ENCODE assay signal across 8 cellular contexts in the genomic region with DNA sequence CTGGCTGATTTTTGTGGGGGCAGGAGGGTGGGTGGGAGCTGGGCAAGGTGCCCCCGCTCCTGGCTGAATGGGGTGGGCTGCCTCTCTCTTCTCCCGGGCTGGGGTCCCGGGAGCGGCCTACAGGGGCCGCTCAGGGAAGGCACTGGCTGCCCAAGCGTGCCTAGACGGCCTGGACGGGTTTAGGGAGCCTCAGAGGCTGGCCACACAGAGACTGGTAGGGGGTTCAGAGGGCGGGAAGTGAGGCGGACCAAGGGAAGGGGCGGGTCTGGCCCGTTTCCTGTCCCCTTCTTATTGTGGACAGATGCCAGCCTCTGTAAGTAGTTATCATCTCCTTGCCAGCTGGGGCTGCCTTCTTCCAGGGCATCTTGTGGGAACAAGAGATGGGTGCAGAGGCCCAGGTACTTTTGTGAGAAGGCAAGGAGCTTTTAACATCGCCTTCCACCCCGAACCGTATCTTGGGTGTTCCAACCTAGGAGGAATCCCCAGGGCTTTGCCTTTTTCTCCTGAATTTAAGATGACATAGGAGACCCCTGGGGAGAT. TPM values are rescaled to one million over a fixed set of nuclear protein-coding genes. Genes with fewer than 3 reads are reported as not detected.
DNase-seq lines count a peak whose midpoint lies in the region; ATAC-seq, FAIRE-seq and TF ChIP-seq lines count a peak whose summit lies in the region.

No MANE protein-coding gene starts in this region.

- H3K27me3 ChIP-seq in pancreas: no peaks in the 10 kb centered on the region

- H3K4me1 ChIP-seq in pancreas: peaks cover 0 to 15% (median 4%) of the 10 kb centered on the region in 3 donors

- peak; percentile 75 for DNase-seq in UCSD-AML1 (lab: John Stamatoyannopoulos, UW; ENCODE audit: unreplicated experiment)
- DNase-seq in fibroblast of villous mesenchyme (ENCODE audit: low read depth): no peak
- peak in 5 of 6 donors; percentile 24 to 62 (median 35) for DNase-seq in pancreas
- DNase-seq in NCI-H748 treated with DMSO at 0.1 percent for 48 hours (lab: John Stamatoyannopoulos, UW): no peak
- no peak for DNase-seq in NCI-H82 treated with DMSO at 0.1 percent for 48 hours (lab: John Stamatoyannopoulos, UW; ENCODE audit: unreplicated experiment)

- WGBS in pancreas, 2 donors: 29 to 42% methylated on average over 15 of the region's 15 CpGs

- peaks cover 0 to 9% (median 0%) of the 10 kb centered on the region in 3 donors for H3K36me3 ChIP-seq in pancreas

- H3K27ac ChIP-seq in pancreas: peak overlapping the region; percentile 1 to 81 (median 54)

- H3K4me3 ChIP-seq in fibroblast of villous mesenchyme (ENCODE audit: low read depth, low read length): peak overlapping the region; percentile 52
- H3K4me3 ChIP-seq in pancreas: peak overlapping the region; percentile 33 to 57 (median 45)

- FAIRE-seq in pancreas (lab: Jason Lieb, UNC): no peak

- no peaks in the 10 kb centered on the region for H3K9me3 ChIP-seq in pancreas

- ATAC-seq in GM18520 (IDR thresholded peaks at IDR 0.05; ENCODE audit: unreplicated experiment): peak; percentile 23
- ATAC-seq in HG02642 (IDR thresholded peaks at IDR 0.05; ENCODE audit: poor library complexity, unreplicated experiment): peak; percentile 49
- ATAC-seq in pancreas: peak; percentile 50 to 75 (median 69)
- ATAC-seq in GM18517 (IDR thresholded peaks at IDR 0.05; ENCODE audit: unreplicated experiment): no peak

- intact Hi-C loops in pancreas (cut with DNase I): no loop called here

- TF ChIP-seq CTCF in fibroblast of villous mesenchyme (IDR thresholded peaks at IDR 0.05; ENCODE audit: insufficient read depth, low read depth, low read length): no peak
- TF ChIP-seq CTCF in pancreas (IDR thresholded peaks at IDR 0.05): no peak

RNA-seq across cellular contexts. Expression of a gene that starts 0.4 kb away (rescaled TPM):
- total RNA-seq in fibroblast of villous mesenchyme (0.43 and 0.97 TPM in 2 replicates), pancreas (10 to 100 TPM in 2 of 6 donors, 1 to 10 TPM in 4; 8.4 to 17.3 (median 9.5) TPM)
- 10 to 100 TPM in 1 of 2 donors, 1 to 10 TPM in 1; 10.0 to 20.8 TPM for polyA plus RNA-seq in pancreas

RNA-seq across cellular contexts. Expression of a gene that starts 28.8 kb away (rescaled TPM):
- 15.5 and 18.6 TPM in 2 replicates for total RNA-seq in fibroblast of villous mesenchyme
- 10 to 100 TPM in 4 of 6 donors, 1 to 10 TPM in 2; 8.4 to 17.3 (median 12.0) TPM for total RNA-seq in pancreas
- polyA plus RNA-seq in pancreas: 10 to 100 TPM; 10.9 to 19.6 TPM

Comparison
In these comparisons a context has a peak if more than half of its experiments do, and no peak if none do; other contexts are left out.
1. DNase-seq: peak in UCSD-AML1 (single experiment) and pancreas (5 of 6); none in fibroblast of villous mesenchyme (single experiment), NCI-H748 treated with DMSO at 0.1 percent for 48 hours (single experiment) and NCI-H82 treated with DMSO at 0.1 percent for 48 hours (single experiment).